Comparison of ENCODE assay signal across 8 cellular contexts in the genomic region with DNA sequence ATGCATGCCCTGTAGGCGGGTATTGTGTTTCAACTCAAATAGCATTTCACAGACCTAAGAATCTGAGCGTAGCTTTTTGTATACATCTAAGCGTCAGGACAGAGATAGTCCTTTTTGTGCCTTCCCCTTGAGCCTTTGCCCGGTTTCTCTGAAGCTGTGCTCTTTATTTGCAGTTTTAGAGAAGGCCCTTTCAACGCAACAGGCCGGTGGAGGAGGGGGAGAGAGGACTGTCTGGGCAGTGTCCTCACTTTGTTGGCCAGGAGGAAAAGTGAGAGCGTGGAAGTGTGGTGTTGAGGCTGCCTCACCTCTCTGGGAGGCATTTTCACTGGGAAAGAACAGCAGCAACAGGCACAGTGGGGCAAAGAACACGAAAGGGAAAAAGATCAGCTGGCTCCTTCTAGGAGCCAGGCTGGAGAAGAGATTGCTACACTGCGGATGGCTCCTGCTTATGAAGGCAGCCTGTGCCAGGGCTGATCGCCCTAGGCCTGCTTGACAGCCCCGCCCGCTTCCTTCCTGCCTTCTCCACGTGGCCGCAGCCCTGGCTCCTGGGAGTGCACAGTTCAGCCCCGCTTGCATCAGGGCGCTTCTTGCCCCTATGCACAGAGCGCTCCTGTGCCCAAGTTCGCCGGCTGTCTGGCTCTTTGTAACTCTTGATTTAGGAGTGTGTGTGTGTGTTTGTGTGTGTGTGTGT.
DNase-seq lines count a peak whose midpoint lies in the region; TF ChIP-seq lines count a peak whose summit lies in the region.

No MANE protein-coding gene starts in this region.

- peak overlapping the region in 7 of 11 experiments; percentile 9 to 53 (median 42); a peak in 7 of 22 replicates for H3K9ac ChIP-seq in BLaER1 treated with 17β-estradiol and CSF1 and Interleukin-3, amounts not matched to agents 10 nM and 100 nM

- peak overlapping the region in 8 of 11 experiments; percentile 21 to 70 (median 44); a peak in 8 of 22 replicates for H3K27ac ChIP-seq in BLaER1 treated with 17β-estradiol and CSF1 and Interleukin-3, amounts not matched to agents 10 nM and 100 nM

- no peaks in the 10 kb centered on the region for H3K27me3 ChIP-seq in BLaER1 treated with 17β-estradiol and CSF1 and Interleukin-3, amounts not matched to agents 10 nM and 100 nM

- peaks cover 10 to 21% (median 14%) of the 10 kb centered on the region in 10 experiments for H3K4me1 ChIP-seq in BLaER1 treated with 17β-estradiol and CSF1 and Interleukin-3, amounts not matched to agents 10 nM and 100 nM

- DNase-seq in Kasumi-1 (lab: John Stamatoyannopoulos, UW) (peak; percentile 93 to 96), fibroblast of gingiva (ENCODE audit: low read depth) (peak; percentile 2), NCI-H1694 treated with DMSO at 0.1 percent for 48 hours (lab: John Stamatoyannopoulos, UW) (no peak), epidermal melanocyte (ENCODE audit: insufficient read length, low spot score) (no peak), H4 (ENCODE audit: low spot score) (no peak), NCI-H2227 treated with DMSO at 0.1 percent for 48 hours (lab: John Stamatoyannopoulos, UW) (no peak)

- H3K4me3 ChIP-seq in BLaER1 treated with 17β-estradiol and CSF1 and Interleukin-3, amounts not matched to agents 10 nM and 100 nM = no peak overlapping the region

- peaks cover 0 to 8% (median 7%) of the 10 kb centered on the region in 11 experiments; a peak in 16 of 22 replicates for H3K9me3 ChIP-seq in BLaER1 treated with 17β-estradiol and CSF1 and Interleukin-3, amounts not matched to agents 10 nM and 100 nM (replicated peaks in 1 of 11)

- peak overlapping the region; percentile 53 to 82 (median 64) for H3K4me2 ChIP-seq in BLaER1 treated with 17β-estradiol and CSF1 and Interleukin-3, amounts not matched to agents 10 nM and 100 nM

- H3K4me3 Mint-ChIP-seq in nephron = peak overlapping the region; percentile 45 to 73 (median 51)

- H4K20me1 ChIP-seq in BLaER1 treated with 17β-estradiol and CSF1 and Interleukin-3, amounts not matched to agents 10 nM and 100 nM = no peaks in the 10 kb centered on the region

- H3K9me3 Mint-ChIP-seq in nephron = no peaks in the 10 kb centered on the region

- H3K36me3 Mint-ChIP-seq in nephron (ENCODE audit: low read depth) = no peaks in the 10 kb centered on the region

- H3K36me3 ChIP-seq in BLaER1 treated with 17β-estradiol and CSF1 and Interleukin-3, amounts not matched to agents 10 nM and 100 nM = no peaks in the 10 kb centered on the region

- no peak for TF ChIP-seq CTCF in nephron (IDR thresholded peaks at IDR 0.05; ENCODE audit: unreplicated experiment in 3 of 3)

- peak overlapping the region in 2 of 3 experiments; percentile 17 to 55 for H3K27ac Mint-ChIP-seq in nephron

- H3K27me3 Mint-ChIP-seq in nephron (ENCODE audit: low read depth) = peaks cover 44% of the 10 kb centered on the region

- peaks cover 7% of the 10 kb centered on the region for H3K4me1 Mint-ChIP-seq in nephron

Comparison
In these comparisons a context has a peak if more than half of its experiments do, and no peak if none do; other contexts are left out.
1. DNase-seq: peak in Kasumi-1 (2 of 2) and fibroblast of gingiva (single experiment); none in NCI-H1694 treated with DMSO at 0.1 percent for 48 hours (single experiment), epidermal melanocyte (single experiment), H4 (single experiment) and NCI-H2227 treated with DMSO at 0.1 percent for 48 hours (single experiment).